In genomic region chr10:119306514-119306951, GRCh38 we compare ENCODE assay signal across 8 cellular contexts.
DNase-seq lines count a peak whose midpoint lies in the region; ATAC-seq and TF ChIP-seq lines count a peak whose summit lies in the region.

No MANE protein-coding gene starts in this region.

- H3K4me3 ChIP-seq in fibroblast of villous mesenchyme (ENCODE audit: low read depth, low read length): no peak overlapping the region

- DNase-seq in M059J (ENCODE audit: low read depth) (peak; percentile 46), fibroblast of villous mesenchyme (ENCODE audit: low read depth) (no peak), amygdala (lab: John Stamatoyannopoulos, UW) (no peak), DMS114 treated with DMSO at 0.1 percent for 48 hours (lab: John Stamatoyannopoulos, UW; ENCODE audit: unreplicated experiment) (no peak)
- peak in 2 of 3 experiments; percentile 36 to 45 for DNase-seq in activated CD8-positive, alpha-beta memory T cell treated with anti-CD3 and anti-CD28 coated beads for 48 hours (ENCODE audit: low read depth in 2 of 3, low spot score in 2 of 3)
- peak; percentile 44 to 53 for DNase-seq in stimulated activated CD4-positive, alpha-beta T cell treated with anti-CD3 and anti-CD28 coated beads, Interleukin-4, amount 100 ng/mL, for 48 hours (ENCODE audit: low read depth in 2 of 2)

- peak; percentile 44 for TF ChIP-seq POLR2A in GM10847 (IDR thresholded peaks at IDR 0.05; ENCODE audit: extremely low read depth, insufficient read length)

- peak; percentile 58 for ATAC-seq in GM21737 (IDR thresholded peaks at IDR 0.05; ENCODE audit: unreplicated experiment)

- TF ChIP-seq CTCF in fibroblast of villous mesenchyme (IDR thresholded peaks at IDR 0.05; ENCODE audit: insufficient read depth, low read depth, low read length): peak; percentile 42

Comparison
In these comparisons a context has a peak if more than half of its experiments do, and no peak if none do; other contexts are left out.
1. DNase-seq: peak in M059J (single experiment), activated CD8-positive, alpha-beta memory T cell treated with anti-CD3 and anti-CD28 coated beads for 48 hours (2 of 3) and stimulated activated CD4-positive, alpha-beta T cell treated with anti-CD3 and anti-CD28 coated beads, Interleukin-4, amount 100 ng/mL, for 48 hours (2 of 2); none in fibroblast of villous mesenchyme (single experiment), amygdala (0 of 56) and DMS114 treated with DMSO at 0.1 percent for 48 hours (single experiment).